1 cellular context compared by ENCODE assay signal in genomic region chr5:168793844-168794837, GRCh38.
TF ChIP-seq lines count a peak whose summit lies in the region.

No MANE protein-coding gene starts in this region.

TF ChIP-seq in HepG2, 621 proteins besides CTCF, POLR2A, EP300 and RAD21 (continued from another document and continues in another):
- TF ChIP-seq ZNF781 (CRISPR knock-in tag; IDR thresholded peaks at IDR 0.05; ENCODE audit: borderline replicate concordance, not compliant biosample characterization) (no peak), HMG20A (CRISPR knock-in tag; IDR thresholded peaks at IDR 0.05; ENCODE audit: borderline replicate concordance) (no peak), MBNL3 (CRISPR knock-in tag; conservative IDR thresholded peaks at IDR 0.05) (no peak), EED (CRISPR knock-in tag; IDR thresholded peaks at IDR 0.05) (no peak), ZNF644 (CRISPR knock-in tag; IDR thresholded peaks at IDR 0.05; ENCODE audit: low read depth) (peak; percentile 37; the same call in 1 of the 2 replicates), SNAPC2 (CRISPR knock-in tag; IDR thresholded peaks at IDR 0.05) (no peak), SMARCE1 (IDR thresholded peaks at IDR 0.05; ENCODE audit: borderline replicate concordance) (no peak), CEBPG (CRISPR knock-in tag; IDR thresholded peaks at IDR 0.05) (peak; percentile 76), ZNF691 (CRISPR knock-in tag; IDR thresholded peaks at IDR 0.05; ENCODE audit: borderline replicate concordance, low read depth) (peak; percentile 64; the same call in 1 of the 2 replicates), TFE3 (CRISPR knock-in tag; IDR thresholded peaks at IDR 0.05) (peak; percentile 85), ZFX (CRISPR knock-in tag; IDR thresholded peaks at IDR 0.05; ENCODE audit: low read depth) (no peak), FOXM1 (CRISPR knock-in tag; IDR thresholded peaks at IDR 0.05) (no peak), ZNF317 (CRISPR knock-in tag; IDR thresholded peaks at IDR 0.05) (no peak), ZNF652 (CRISPR knock-in tag; IDR thresholded peaks at IDR 0.05; ENCODE audit: borderline replicate concordance, low read depth) (no peak), ZBTB21 (CRISPR knock-in tag; IDR thresholded peaks at IDR 0.05) (peak; percentile 77), ZNF10 (CRISPR knock-in tag; IDR thresholded peaks at IDR 0.05; ENCODE audit: borderline replicate concordance, low read depth) (no peak), FOXA3 (CRISPR knock-in tag; IDR thresholded peaks at IDR 0.05) (0 out of 2 replicates have a peak, but pooled peaks have one; percentile 12), HOXD1 (CRISPR knock-in tag; IDR thresholded peaks at IDR 0.05) (no peak), ZNF430 (CRISPR knock-in tag; IDR thresholded peaks at IDR 0.05) (no peak), U2AF1 (optimal IDR thresholded peaks at IDR 0.05; ENCODE audit: low read depth, low read length) (no peak), ZNF142 (CRISPR knock-in tag; IDR thresholded peaks at IDR 0.05) (no peak), KDM2A (CRISPR knock-in tag; IDR thresholded peaks at IDR 0.05; ENCODE audit: borderline replicate concordance, low read depth) (0 out of 2 replicates have a peak, but pooled peaks have one; percentile 17)
- TF ChIP-seq, protein P1, sequence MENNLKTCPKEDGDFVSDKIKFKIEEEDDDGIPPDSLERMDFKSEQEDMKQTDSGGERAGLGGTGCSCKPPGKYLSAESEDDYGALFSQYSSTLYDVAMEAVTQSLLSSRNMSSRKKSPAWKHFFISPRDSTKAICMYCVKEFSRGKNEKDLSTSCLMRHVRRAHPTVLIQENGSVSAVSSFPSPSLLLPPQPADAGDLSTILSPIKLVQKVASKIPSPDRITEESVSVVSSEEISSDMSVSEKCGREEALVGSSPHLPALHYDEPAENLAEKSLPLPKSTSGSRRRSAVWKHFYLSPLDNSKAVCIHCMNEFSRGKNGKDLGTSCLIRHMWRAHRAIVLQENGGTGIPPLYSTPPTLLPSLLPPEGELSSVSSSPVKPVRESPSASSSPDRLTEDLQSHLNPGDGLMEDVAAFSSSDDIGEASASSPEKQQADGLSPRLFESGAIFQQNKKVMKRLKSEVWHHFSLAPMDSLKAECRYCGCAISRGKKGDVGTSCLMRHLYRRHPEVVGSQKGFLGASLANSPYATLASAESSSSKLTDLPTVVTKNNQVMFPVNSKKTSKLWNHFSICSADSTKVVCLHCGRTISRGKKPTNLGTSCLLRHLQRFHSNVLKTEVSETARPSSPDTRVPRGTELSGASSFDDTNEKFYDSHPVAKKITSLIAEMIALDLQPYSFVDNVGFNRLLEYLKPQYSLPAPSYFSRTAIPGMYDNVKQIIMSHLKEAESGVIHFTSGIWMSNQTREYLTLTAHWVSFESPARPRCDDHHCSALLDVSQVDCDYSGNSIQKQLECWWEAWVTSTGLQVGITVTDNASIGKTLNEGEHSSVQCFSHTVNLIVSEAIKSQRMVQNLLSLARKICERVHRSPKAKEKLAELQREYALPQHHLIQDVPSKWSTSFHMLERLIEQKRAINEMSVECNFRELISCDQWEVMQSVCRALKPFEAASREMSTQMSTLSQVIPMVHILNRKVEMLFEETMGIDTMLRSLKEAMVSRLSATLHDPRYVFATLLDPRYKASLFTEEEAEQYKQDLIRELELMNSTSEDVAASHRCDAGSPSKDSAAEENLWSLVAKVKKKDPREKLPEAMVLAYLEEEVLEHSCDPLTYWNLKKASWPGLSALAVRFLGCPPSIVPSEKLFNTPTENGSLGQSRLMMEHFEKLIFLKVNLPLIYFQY (CRISPR knock-in tag; IDR thresholded peaks at IDR 0.05; ENCODE audit: borderline replicate concordance), result no peak
- TF ChIP-seq, protein P2, sequence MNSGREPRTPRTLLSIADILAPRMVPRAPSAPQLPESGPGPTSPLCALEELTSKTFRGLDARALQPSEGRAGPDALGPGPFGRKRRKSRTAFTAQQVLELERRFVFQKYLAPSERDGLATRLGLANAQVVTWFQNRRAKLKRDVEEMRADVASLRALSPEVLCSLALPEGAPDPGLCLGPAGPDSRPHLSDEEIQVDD (CRISPR knock-in tag; IDR thresholded peaks at IDR 0.05; ENCODE audit: borderline replicate concordance), result no peak
- TF ChIP-seq, protein P3, sequence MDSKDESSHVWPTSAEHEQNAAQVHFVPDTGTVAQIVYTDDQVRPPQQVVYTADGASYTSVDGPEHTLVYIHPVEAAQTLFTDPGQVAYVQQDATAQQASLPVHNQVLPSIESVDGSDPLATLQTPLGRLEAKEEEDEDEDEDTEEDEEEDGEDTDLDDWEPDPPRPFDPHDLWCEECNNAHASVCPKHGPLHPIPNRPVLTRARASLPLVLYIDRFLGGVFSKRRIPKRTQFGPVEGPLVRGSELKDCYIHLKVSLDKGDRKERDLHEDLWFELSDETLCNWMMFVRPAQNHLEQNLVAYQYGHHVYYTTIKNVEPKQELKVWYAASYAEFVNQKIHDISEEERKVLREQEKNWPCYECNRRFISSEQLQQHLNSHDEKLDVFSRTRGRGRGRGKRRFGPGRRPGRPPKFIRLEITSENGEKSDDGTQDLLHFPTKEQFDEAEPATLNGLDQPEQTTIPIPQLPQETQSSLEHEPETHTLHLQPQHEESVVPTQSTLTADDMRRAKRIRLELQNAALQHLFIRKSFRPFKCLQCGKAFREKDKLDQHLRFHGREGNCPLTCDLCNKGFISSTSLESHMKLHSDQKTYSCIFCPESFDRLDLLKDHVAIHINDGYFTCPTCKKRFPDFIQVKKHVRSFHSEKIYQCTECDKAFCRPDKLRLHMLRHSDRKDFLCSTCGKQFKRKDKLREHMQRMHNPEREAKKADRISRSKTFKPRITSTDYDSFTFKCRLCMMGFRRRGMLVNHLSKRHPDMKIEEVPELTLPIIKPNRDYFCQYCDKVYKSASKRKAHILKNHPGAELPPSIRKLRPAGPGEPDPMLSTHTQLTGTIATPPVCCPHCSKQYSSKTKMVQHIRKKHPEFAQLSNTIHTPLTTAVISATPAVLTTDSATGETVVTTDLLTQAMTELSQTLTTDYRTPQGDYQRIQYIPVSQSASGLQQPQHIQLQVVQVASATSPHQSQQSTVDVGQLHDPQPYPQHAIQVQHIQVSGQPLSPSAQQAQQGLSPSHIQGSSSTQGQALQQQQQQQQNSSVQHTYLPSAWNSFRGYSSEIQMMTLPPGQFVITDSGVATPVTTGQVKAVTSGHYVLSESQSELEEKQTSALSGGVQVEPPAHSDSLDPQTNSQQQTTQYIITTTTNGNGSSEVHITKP (CRISPR knock-in tag; IDR thresholded peaks at IDR 0.05; ENCODE audit: low read depth), result peak; percentile 87
- TF ChIP-seq, protein P4, sequence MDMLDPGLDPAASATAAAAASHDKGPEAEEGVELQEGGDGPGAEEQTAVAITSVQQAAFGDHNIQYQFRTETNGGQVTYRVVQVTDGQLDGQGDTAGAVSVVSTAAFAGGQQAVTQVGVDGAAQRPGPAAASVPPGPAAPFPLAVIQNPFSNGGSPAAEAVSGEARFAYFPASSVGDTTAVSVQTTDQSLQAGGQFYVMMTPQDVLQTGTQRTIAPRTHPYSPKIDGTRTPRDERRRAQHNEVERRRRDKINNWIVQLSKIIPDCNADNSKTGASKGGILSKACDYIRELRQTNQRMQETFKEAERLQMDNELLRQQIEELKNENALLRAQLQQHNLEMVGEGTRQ (IDR thresholded peaks at IDR 0.05; ENCODE audit: low read depth, low read length), result peak; percentile 36
- TF ChIP-seq, protein P4 (CRISPR knock-in tag; IDR thresholded peaks at IDR 0.05; ENCODE audit: borderline replicate concordance), result no peak; the same call in 1 of the 2 replicates
- TF ChIP-seq, protein P5, sequence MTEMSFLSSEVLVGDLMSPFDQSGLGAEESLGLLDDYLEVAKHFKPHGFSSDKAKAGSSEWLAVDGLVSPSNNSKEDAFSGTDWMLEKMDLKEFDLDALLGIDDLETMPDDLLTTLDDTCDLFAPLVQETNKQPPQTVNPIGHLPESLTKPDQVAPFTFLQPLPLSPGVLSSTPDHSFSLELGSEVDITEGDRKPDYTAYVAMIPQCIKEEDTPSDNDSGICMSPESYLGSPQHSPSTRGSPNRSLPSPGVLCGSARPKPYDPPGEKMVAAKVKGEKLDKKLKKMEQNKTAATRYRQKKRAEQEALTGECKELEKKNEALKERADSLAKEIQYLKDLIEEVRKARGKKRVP (CRISPR knock-in tag; IDR thresholded peaks at IDR 0.05), result peak in 1 of 2 experiments; percentile 91; a peak in 2 of 4 replicates
- TF ChIP-seq, protein P6, sequence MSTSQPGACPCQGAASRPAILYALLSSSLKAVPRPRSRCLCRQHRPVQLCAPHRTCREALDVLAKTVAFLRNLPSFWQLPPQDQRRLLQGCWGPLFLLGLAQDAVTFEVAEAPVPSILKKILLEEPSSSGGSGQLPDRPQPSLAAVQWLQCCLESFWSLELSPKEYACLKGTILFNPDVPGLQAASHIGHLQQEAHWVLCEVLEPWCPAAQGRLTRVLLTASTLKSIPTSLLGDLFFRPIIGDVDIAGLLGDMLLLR (CRISPR knock-in tag; IDR thresholded peaks at IDR 0.05), result no peak
- TF ChIP-seq, protein P7, sequence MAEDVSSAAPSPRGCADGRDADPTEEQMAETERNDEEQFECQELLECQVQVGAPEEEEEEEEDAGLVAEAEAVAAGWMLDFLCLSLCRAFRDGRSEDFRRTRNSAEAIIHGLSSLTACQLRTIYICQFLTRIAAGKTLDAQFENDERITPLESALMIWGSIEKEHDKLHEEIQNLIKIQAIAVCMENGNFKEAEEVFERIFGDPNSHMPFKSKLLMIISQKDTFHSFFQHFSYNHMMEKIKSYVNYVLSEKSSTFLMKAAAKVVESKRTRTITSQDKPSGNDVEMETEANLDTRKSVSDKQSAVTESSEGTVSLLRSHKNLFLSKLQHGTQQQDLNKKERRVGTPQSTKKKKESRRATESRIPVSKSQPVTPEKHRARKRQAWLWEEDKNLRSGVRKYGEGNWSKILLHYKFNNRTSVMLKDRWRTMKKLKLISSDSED (CRISPR knock-in tag; IDR thresholded peaks at IDR 0.05), result no peak
- TF ChIP-seq, protein P8, sequence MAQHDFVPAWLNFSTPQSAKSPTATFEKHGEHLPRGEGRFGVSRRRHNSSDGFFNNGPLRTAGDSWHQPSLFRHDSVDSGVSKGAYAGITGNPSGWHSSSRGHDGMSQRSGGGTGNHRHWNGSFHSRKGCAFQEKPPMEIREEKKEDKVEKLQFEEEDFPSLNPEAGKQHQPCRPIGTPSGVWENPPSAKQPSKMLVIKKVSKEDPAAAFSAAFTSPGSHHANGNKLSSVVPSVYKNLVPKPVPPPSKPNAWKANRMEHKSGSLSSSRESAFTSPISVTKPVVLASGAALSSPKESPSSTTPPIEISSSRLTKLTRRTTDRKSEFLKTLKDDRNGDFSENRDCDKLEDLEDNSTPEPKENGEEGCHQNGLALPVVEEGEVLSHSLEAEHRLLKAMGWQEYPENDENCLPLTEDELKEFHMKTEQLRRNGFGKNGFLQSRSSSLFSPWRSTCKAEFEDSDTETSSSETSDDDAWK (CRISPR knock-in tag; IDR thresholded peaks at IDR 0.05), result no peak
